28 cellular contexts compared by ENCODE assay signal in genomic region chr7:18858232-18858631, GRCh38.
"Had no signal": no experiment of that assay in that cellular context is flagged by ENCODE, and none has a peak within 500 bp of the region (broad histone marks: within the 10 kb centered on the region; RNA-seq: fewer than 3 reads in every experiment).

No MANE protein-coding gene starts in this region.

- H3K4me1 Mint-ChIP-seq: naive thymus-derived CD8-positive, alpha-beta T cell; nephron; neural crest cell; stimulated activated naive CD8-positive, alpha-beta T cell treated with anti-CD3 and anti-CD28 coated beads, Interleukin-15, amount 100 ng/mL, for 72 hours had no signal

- H3K36me3 ChIP-seq: lower lobe of right lung, pancreas, prostate gland, tibial nerve, uterus had no signal

- H3K27ac ChIP-seq: lower lobe of right lung, pancreas, prostate gland, uterus had no signal

- H3K4me3 Mint-ChIP-seq: naive thymus-derived CD8-positive, alpha-beta T cell; nephron; neural crest cell; stimulated activated naive CD8-positive, alpha-beta T cell treated with anti-CD3 and anti-CD28 coated beads, Interleukin-15, amount 100 ng/mL, for 72 hours; type B pancreatic cell had no signal

- H3K27me3 Mint-ChIP-seq: naive thymus-derived CD8-positive, alpha-beta T cell; stimulated activated naive CD8-positive, alpha-beta T cell treated with anti-CD3 and anti-CD28 coated beads, Interleukin-15, amount 100 ng/mL, for 72 hours; type B pancreatic cell had no signal

- H3K27ac Mint-ChIP-seq: naive thymus-derived CD8-positive, alpha-beta T cell; nephron; stimulated activated naive CD8-positive, alpha-beta T cell treated with anti-CD3 and anti-CD28 coated beads, Interleukin-15, amount 100 ng/mL, for 72 hours; type B pancreatic cell had no signal

- H3K4me3 ChIP-seq: lower lobe of right lung, pancreas, prostate gland, skin epidermis, tibial nerve, uterus had no signal

- ATAC-seq: left cardiac atrium; left lobe of liver; lower lobe of right lung; naive thymus-derived CD8-positive, alpha-beta T cell; pancreas; right cardiac atrium; sciatic nerve; stimulated activated naive CD8-positive, alpha-beta T cell treated with anti-CD3 and anti-CD28 coated beads, Interleukin-15, amount 100 ng/mL, for 72 hours had no signal

- H3K9me3 ChIP-seq: lower lobe of right lung, pancreas, prostate gland, tibial nerve, uterus had no signal

- DNase-seq: hippocampal formation; kidney glomerular epithelial cell; left cardiac atrium; lower lobe of right lung; mammary epithelial cell; mesenchymal stem cell; naive thymus-derived CD8-positive, alpha-beta T cell; nucleus accumbens; pancreas; posterior cingulate gyrus; retina; right cardiac atrium; stimulated activated CD4-positive, alpha-beta T cell treated with anti-CD3 and anti-CD28 coated beads, Interleukin-12 subunit alpha, Interleukin-12 subunit beta, amount 100 ng/mL, for 4 hours; stimulated activated CD4-positive, alpha-beta T cell treated with anti-CD3 and anti-CD28 coated beads, Interleukin-15, amount 100 ng/mL, for 24 hours; stimulated activated CD4-positive, alpha-beta T cell treated with anti-CD3 and anti-CD28 coated beads, Interleukin-2, amount 100 ng/mL, for 24 hours; stimulated activated CD4-positive, alpha-beta T cell treated with anti-CD3 and anti-CD28 coated beads, Interleukin-4, amount 100 ng/mL, for 1 hour; stimulated activated naive CD4-positive, alpha-beta T cell; stimulated activated naive CD8-positive, alpha-beta T cell treated with anti-CD3 and anti-CD28 coated beads, Interleukin-15, amount 100 ng/mL, for 72 hours; substantia nigra; uterus had no signal

- H3K36me3 Mint-ChIP-seq: naive thymus-derived CD8-positive, alpha-beta T cell; type B pancreatic cell had no signal

- H3K27me3 ChIP-seq: pancreas, tibial nerve, uterus had no signal

- H3K9me3 Mint-ChIP-seq: nephron, neural crest cell, type B pancreatic cell had no signal

- H3K4me1 ChIP-seq: lower lobe of right lung, pancreas, prostate gland, uterus had no signal
